In genomic region chr9:127763918-127764384, GRCh38 we compare ENCODE assay signal across 1 cellular context.
TF ChIP-seq lines count a peak whose summit lies in the region.

No MANE protein-coding gene starts in this region.

TF ChIP-seq in K562, 482 proteins besides CTCF, POLR2A, EP300 and RAD21:
- TF ChIP-seq FOXM1 (IDR thresholded peaks at IDR 0.05; ENCODE audit: low read depth): no peak
- no peak for TF ChIP-seq FOXM1 (CRISPR knock-in tag; IDR thresholded peaks at IDR 0.05; ENCODE audit: low read depth)
- no peak for TF ChIP-seq CCNT2 (IDR thresholded peaks at IDR 0.05; ENCODE audit: borderline replicate concordance, extremely low read depth, insufficient read length, low read depth, low read length)
- no peak for TF ChIP-seq SMARCE1 (IDR thresholded peaks at IDR 0.05)
- TF ChIP-seq, protein P1, sequence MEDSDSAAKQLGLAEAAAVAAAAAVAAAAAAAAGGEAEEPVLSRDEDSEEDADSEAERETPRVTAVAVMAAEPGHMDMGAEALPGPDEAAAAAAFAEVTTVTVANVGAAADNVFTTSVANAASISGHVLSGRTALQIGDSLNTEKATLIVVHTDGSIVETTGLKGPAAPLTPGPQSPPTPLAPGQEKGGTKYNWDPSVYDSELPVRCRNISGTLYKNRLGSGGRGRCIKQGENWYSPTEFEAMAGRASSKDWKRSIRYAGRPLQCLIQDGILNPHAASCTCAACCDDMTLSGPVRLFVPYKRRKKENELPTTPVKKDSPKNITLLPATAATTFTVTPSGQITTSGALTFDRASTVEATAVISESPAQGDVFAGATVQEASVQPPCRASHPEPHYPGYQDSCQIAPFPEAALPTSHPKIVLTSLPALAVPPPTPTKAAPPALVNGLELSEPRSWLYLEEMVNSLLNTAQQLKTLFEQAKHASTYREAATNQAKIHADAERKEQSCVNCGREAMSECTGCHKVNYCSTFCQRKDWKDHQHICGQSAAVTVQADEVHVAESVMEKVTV (CRISPR knock-in tag; IDR thresholded peaks at IDR 0.05): peak; percentile 38; the same call in 1 of the 2 replicates
- no peak for TF ChIP-seq MXI1 (IDR thresholded peaks at IDR 0.05; ENCODE audit: low read depth, low read length)
- 0 out of 2 replicates have a peak, but pooled peaks have one; percentile 39 for TF ChIP-seq ZNF24 (IDR thresholded peaks at IDR 0.05)
- TF ChIP-seq YY1 (IDR thresholded peaks at IDR 0.05; ENCODE audit: borderline replicate concordance in 1 of 3, control insufficient read depth in 1 of 3, extremely low read depth in 1 of 3, insufficient read depth in 3 of 3, insufficient read length in 1 of 3, insufficient replicate concordance in 2 of 3, low read depth in 1 of 3, low read length in 2 of 3): peak in 1 of 3 experiments; percentile 38
- TF ChIP-seq DPF2 (IDR thresholded peaks at IDR 0.05): no peak
- TF ChIP-seq MEIS2 (IDR thresholded peaks at IDR 0.05; ENCODE audit: partially characterized antibody): peak; percentile 22
- TF ChIP-seq NBN (IDR thresholded peaks at IDR 0.05; ENCODE audit: low read depth): no peak
- 0 out of 2 replicates have a peak, but pooled peaks have one; percentile 54 for TF ChIP-seq TARDBP (IDR thresholded peaks at IDR 0.05)
- TF ChIP-seq, protein P2, sequence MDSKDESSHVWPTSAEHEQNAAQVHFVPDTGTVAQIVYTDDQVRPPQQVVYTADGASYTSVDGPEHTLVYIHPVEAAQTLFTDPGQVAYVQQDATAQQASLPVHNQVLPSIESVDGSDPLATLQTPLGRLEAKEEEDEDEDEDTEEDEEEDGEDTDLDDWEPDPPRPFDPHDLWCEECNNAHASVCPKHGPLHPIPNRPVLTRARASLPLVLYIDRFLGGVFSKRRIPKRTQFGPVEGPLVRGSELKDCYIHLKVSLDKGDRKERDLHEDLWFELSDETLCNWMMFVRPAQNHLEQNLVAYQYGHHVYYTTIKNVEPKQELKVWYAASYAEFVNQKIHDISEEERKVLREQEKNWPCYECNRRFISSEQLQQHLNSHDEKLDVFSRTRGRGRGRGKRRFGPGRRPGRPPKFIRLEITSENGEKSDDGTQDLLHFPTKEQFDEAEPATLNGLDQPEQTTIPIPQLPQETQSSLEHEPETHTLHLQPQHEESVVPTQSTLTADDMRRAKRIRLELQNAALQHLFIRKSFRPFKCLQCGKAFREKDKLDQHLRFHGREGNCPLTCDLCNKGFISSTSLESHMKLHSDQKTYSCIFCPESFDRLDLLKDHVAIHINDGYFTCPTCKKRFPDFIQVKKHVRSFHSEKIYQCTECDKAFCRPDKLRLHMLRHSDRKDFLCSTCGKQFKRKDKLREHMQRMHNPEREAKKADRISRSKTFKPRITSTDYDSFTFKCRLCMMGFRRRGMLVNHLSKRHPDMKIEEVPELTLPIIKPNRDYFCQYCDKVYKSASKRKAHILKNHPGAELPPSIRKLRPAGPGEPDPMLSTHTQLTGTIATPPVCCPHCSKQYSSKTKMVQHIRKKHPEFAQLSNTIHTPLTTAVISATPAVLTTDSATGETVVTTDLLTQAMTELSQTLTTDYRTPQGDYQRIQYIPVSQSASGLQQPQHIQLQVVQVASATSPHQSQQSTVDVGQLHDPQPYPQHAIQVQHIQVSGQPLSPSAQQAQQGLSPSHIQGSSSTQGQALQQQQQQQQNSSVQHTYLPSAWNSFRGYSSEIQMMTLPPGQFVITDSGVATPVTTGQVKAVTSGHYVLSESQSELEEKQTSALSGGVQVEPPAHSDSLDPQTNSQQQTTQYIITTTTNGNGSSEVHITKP (IDR thresholded peaks at IDR 0.05; ENCODE audit: partially characterized antibody): no peak
- TF ChIP-seq ZFP1 (CRISPR knock-in tag; IDR thresholded peaks at IDR 0.05): no peak
- peak; percentile 38; the same call in 1 of the 2 replicates for TF ChIP-seq ZNF263 (CRISPR knock-in tag; IDR thresholded peaks at IDR 0.05; ENCODE audit: borderline replicate concordance)
- TF ChIP-seq PTBP1 (IDR thresholded peaks at IDR 0.05; ENCODE audit: low read depth, low read length): no peak
- TF ChIP-seq CHCHD3 (CRISPR knock-in tag; IDR thresholded peaks at IDR 0.05): no peak
- TF ChIP-seq GTF2B (IDR thresholded peaks at IDR 0.05; ENCODE audit: extremely low read depth, insufficient read length): no peak
- TF ChIP-seq RCOR1 (IDR thresholded peaks at IDR 0.05; ENCODE audit: borderline replicate concordance in 1 of 2, low read depth in 2 of 2, low read length in 2 of 2): peak in 1 of 2 experiments; percentile 55; a peak in 1 of 4 replicates
- TF ChIP-seq ARID2 (IDR thresholded peaks at IDR 0.05): peak; percentile 56; the same call in 1 of the 2 replicates
- TF ChIP-seq ESRRA (IDR thresholded peaks at IDR 0.05; ENCODE audit: borderline replicate concordance, low read depth): peak; percentile 56; the same call in 1 of the 2 replicates
- peak; percentile 21; the same call in 1 of the 2 replicates for TF ChIP-seq JUND (IDR thresholded peaks at IDR 0.05; ENCODE audit: borderline replicate concordance, low read depth, low read length)
- no peak; the same call in 2 of the 3 replicates for TF ChIP-seq JUND (tag; IDR thresholded peaks at IDR 0.05; ENCODE audit: borderline replicate concordance, low read depth, low read length)
- no peak for TF ChIP-seq RBM14 (IDR thresholded peaks at IDR 0.05; ENCODE audit: borderline replicate concordance, insufficient read depth, low read depth, low read length)
- peak; percentile 69; the same call in 1 of the 2 replicates for TF ChIP-seq CC2D1A (IDR thresholded peaks at IDR 0.05)
- TF ChIP-seq CREBBP (IDR thresholded peaks at IDR 0.05; ENCODE audit: low read depth, low read length): no peak
- no peak for TF ChIP-seq ZNF146 (CRISPR knock-in tag; IDR thresholded peaks at IDR 0.05; ENCODE audit: unreplicated experiment)
- peak; percentile 77 for TF ChIP-seq SMC3 (conservative IDR thresholded peaks at IDR 0.05; ENCODE audit: insufficient read depth, low read depth, low read length)
- peak; percentile 20; the same call in 1 of the 2 replicates for TF ChIP-seq EGR1 (conservative IDR thresholded peaks at IDR 0.05)
- TF ChIP-seq CTBP1 (IDR thresholded peaks at IDR 0.05; ENCODE audit: borderline replicate concordance): peak; percentile 76
- peak; percentile 45; the same call in 1 of the 2 replicates for TF ChIP-seq STAG1 (CRISPR knock-in tag; IDR thresholded peaks at IDR 0.05; ENCODE audit: borderline replicate concordance)
- no peak for TF ChIP-seq KDM2B (CRISPR knock-in tag; IDR thresholded peaks at IDR 0.05)
- no peak for TF ChIP-seq BCLAF1 (IDR thresholded peaks at IDR 0.05; ENCODE audit: borderline replicate concordance in 1 of 2, control insufficient read depth in 1 of 2, low read depth in 2 of 2, low read length in 1 of 2)
